ENCODE assay signal across 8 cellular contexts in the genomic region with DNA sequence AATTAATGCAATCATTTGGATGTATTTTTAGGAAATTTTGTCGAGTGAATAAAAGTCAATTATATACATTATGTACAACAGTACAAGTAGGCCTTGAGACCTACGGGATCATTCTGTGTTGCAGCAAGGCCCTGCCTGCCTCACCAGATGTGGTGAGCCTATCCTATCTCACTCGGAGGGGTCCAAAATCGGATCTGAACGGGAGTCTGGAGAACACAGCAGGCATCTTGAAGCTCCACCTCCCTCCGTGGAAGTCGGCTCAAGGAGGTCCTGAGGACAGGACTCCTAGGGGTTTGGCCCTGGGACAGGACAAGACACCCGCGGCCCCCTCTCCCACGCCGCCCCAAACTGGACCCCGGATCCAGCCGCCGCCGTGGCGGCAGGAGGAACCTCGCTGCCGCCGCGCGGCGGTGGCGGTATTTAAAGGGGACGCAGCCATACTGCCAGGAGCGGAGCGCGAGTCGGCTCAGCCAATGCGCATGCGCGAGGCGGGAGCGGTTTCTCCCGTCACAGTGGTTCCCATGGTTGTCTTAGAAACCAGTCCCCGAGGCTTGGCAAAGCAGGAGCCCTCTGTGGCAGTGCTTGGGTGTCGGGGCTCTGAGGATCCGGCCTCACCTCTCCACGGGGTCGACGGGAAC.
DNase-seq lines count a peak whose midpoint lies in the region; ATAC-seq and TF ChIP-seq lines count a peak whose summit lies in the region.
"Not testable (repeated sequence)": the region's sequence is repeated elsewhere in the genome, so short reads cannot be mapped to it uniquely, and the experiment has no call there.

No MANE protein-coding gene starts in this region.

- H3K4me2 ChIP-seq in hepatocyte = peak overlapping the region; percentile 62

- H3K4me1 Mint-ChIP-seq in activated CD4-positive, alpha-beta T cell treated with anti-CD3 and anti-CD28 coated beads, Interleukin-2, amount 10 ng/mL, durations not matched to agents 7 days and 5 days; stimulated activated naive B cell treated with anti-CD40 and anti-IgM and Interleukin-4, amounts not matched to agents 10 μg/mL and 1 μg/mL and 100 μg/mL, for 72 hours: not testable (repeated sequence)

- not testable (repeated sequence) for H3K27ac Mint-ChIP-seq in activated CD4-positive, alpha-beta T cell treated with anti-CD3 and anti-CD28 coated beads, Interleukin-2, amount 10 ng/mL, durations not matched to agents 7 days and 5 days; stimulated activated naive B cell treated with anti-CD40 and anti-IgM and Interleukin-4, amounts not matched to agents 10 μg/mL and 1 μg/mL and 100 μg/mL, for 72 hours

- H3K79me2 ChIP-seq in hepatocyte = not testable (repeated sequence)

- not testable (repeated sequence) for H3K27ac ChIP-seq in hepatocyte

- DNase-seq in activated CD4-positive, alpha-beta T cell treated with anti-CD3 and anti-CD28 coated beads, Interleukin-2, amount 10 ng/mL, durations not matched to agents 7 days and 5 days = peak; percentile 87
- DNase-seq in activated naive CD4-positive, alpha-beta T cell treated with anti-CD3 and anti-CD28 coated beads, Interleukin-2, amount 50 U/mL, for 16 hours = peak; percentile 85
- DNase-seq in hepatocyte (ENCODE audit: low spot score) = not testable (repeated sequence)
- DNase-seq in stimulated activated CD4-positive, alpha-beta T cell treated with anti-CD3 and anti-CD28 coated beads, Interleukin-12 subunit alpha, Interleukin-12 subunit beta, amount 100 ng/mL, for 24 hours (ENCODE audit: low read depth in 2 of 2) = peak; percentile 84 to 85
- DNase-seq in stimulated activated naive B cell treated with anti-CD40 and anti-IgM and Interleukin-4, amounts not matched to agents 10 μg/mL and 1 μg/mL and 100 μg/mL, for 72 hours = peak; percentile 74

- not testable (repeated sequence) for H2AFZ ChIP-seq in hepatocyte

- not testable (repeated sequence) for H3K36me3 ChIP-seq in hepatocyte (replicated peaks; ENCODE audit: insufficient read depth, low read depth)

- TF ChIP-seq CTCF in hepatocyte (IDR thresholded peaks at IDR 0.05; ENCODE audit: poor library complexity) = not testable (repeated sequence)

- POLR2A ChIA-PET in activated CD4-positive, alpha-beta T cell treated with anti-CD3 and anti-CD28 coated beads, Interleukin-2, amount 10 ng/mL, durations not matched to agents 7 days and 5 days (lab: Charles Lee) = not testable (repeated sequence)

- not testable (repeated sequence) for H3K27me3 Mint-ChIP-seq in activated CD4-positive, alpha-beta T cell treated with anti-CD3 and anti-CD28 coated beads, Interleukin-2, amount 10 ng/mL, durations not matched to agents 7 days and 5 days; stimulated activated naive B cell treated with anti-CD40 and anti-IgM and Interleukin-4, amounts not matched to agents 10 μg/mL and 1 μg/mL and 100 μg/mL, for 72 hours

- not testable (repeated sequence) for H3K4me1 ChIP-seq in hepatocyte (ENCODE audit: insufficient read depth)

- ATAC-seq in GM18517 (IDR thresholded peaks at IDR 0.05; ENCODE audit: unreplicated experiment) (peak; percentile 65), GM21825 (IDR thresholded peaks at IDR 0.05; ENCODE audit: unreplicated experiment) (peak; percentile 88), HG03457 (IDR thresholded peaks at IDR 0.05; ENCODE audit: unreplicated experiment) (peak; percentile 68)
- ATAC-seq in stimulated activated naive B cell treated with anti-CD40 and anti-IgM and Interleukin-4, amounts not matched to agents 10 μg/mL and 1 μg/mL and 100 μg/mL, for 72 hours (replicated peaks) = peak; percentile 57 to 70

- H3K9me3 Mint-ChIP-seq in activated CD4-positive, alpha-beta T cell treated with anti-CD3 and anti-CD28 coated beads, Interleukin-2, amount 10 ng/mL, durations not matched to agents 7 days and 5 days; stimulated activated naive B cell treated with anti-CD40 and anti-IgM and Interleukin-4, amounts not matched to agents 10 μg/mL and 1 μg/mL and 100 μg/mL, for 72 hours: not testable (repeated sequence)

- not testable (repeated sequence) for H3K4me3 ChIP-seq in hepatocyte

- CTCF ChIA-PET in activated CD4-positive, alpha-beta T cell treated with anti-CD3 and anti-CD28 coated beads, Interleukin-2, amount 10 ng/mL, durations not matched to agents 7 days and 5 days (lab: Charles Lee) = not testable (repeated sequence)

- H4K20me1 ChIP-seq in hepatocyte (ENCODE audit: insufficient read depth, poor library complexity, severe bottlenecking) = not testable (repeated sequence)

- not testable (repeated sequence) for H3K9me3 ChIP-seq in hepatocyte (ENCODE audit: low read depth)

- 28% methylated on average over 18 of the region's 40 CpGs for WGBS in hepatocyte (ENCODE audit: low lambda C conversion rate, missing lambda C conversion rate)

- not testable (repeated sequence) for H3K27me3 ChIP-seq in hepatocyte

- H3K36me3 Mint-ChIP-seq in activated CD4-positive, alpha-beta T cell treated with anti-CD3 and anti-CD28 coated beads, Interleukin-2, amount 10 ng/mL, durations not matched to agents 7 days and 5 days (ENCODE audit: low read depth); stimulated activated naive B cell treated with anti-CD40 and anti-IgM and Interleukin-4, amounts not matched to agents 10 μg/mL and 1 μg/mL and 100 μg/mL, for 72 hours: not testable (repeated sequence)

- not testable (repeated sequence) for H3K9me2 ChIP-seq in hepatocyte (replicated peaks; ENCODE audit: insufficient read depth)

- not testable (repeated sequence) for H3K4me3 Mint-ChIP-seq in activated CD4-positive, alpha-beta T cell treated with anti-CD3 and anti-CD28 coated beads, Interleukin-2, amount 10 ng/mL, durations not matched to agents 7 days and 5 days; stimulated activated naive B cell treated with anti-CD40 and anti-IgM and Interleukin-4, amounts not matched to agents 10 μg/mL and 1 μg/mL and 100 μg/mL, for 72 hours
